7 cellular contexts compared by ENCODE assay signal in genomic region chr9:38066167-38066906, GRCh38. TPM values are rescaled to one million over a fixed set of nuclear protein-coding genes. Genes with fewer than 3 reads are reported as not detected.
DNase-seq lines count a peak whose midpoint lies in the region; ATAC-seq and TF ChIP-seq lines count a peak whose summit lies in the region.

No MANE protein-coding gene starts in this region.

- H3F3A ChIP-seq in GM23248 (ENCODE audit: insufficient read depth): peaks cover 17% of the 10 kb centered on the region

- in situ Hi-C loops in GM23248 (cut with MboI): no loop called here

- H3K4me1 ChIP-seq in GM23248 (ENCODE audit: insufficient read depth): peaks cover 26% of the 10 kb centered on the region
- H3K4me1 ChIP-seq in RWPE2 (ENCODE audit: insufficient read depth, poor library complexity, severe bottlenecking): peaks cover 46% of the 10 kb centered on the region
- peaks cover 35 to 65% (median 57%) of the 10 kb centered on the region in 3 donors for H3K4me1 ChIP-seq in skeletal muscle tissue (ENCODE audit: control insufficient read depth in 3 of 3, insufficient read depth in 3 of 3, low read length in 3 of 3)

- TF ChIP-seq CTCF in RWPE2 (IDR thresholded peaks at IDR 0.05; ENCODE audit: poor library complexity, severe bottlenecking) (peak; percentile 38), foreskin fibroblast (IDR thresholded peaks at IDR 0.05; ENCODE audit: low read depth, low read length) (peak; percentile 12)

- H3K79me2 ChIP-seq in GM23248 (ENCODE audit: insufficient read depth): peaks cover 71% of the 10 kb centered on the region

- WGBS in GM23248 (ENCODE audit: low coverage in 1 of 2, low lambda C conversion rate in 2 of 2, missing lambda C conversion rate in 2 of 2), 2 experiments: 65 to 81% methylated on average over 6 to 7 of the region's 7 CpGs

- H3K4me3 ChIP-seq in GM23248 (peak overlapping the region; percentile 99), RWPE2 (ENCODE audit: severe bottlenecking) (peak overlapping the region; percentile 96), foreskin fibroblast (ENCODE audit: low read depth in 1 of 2, low read length in 2 of 2) (peak overlapping the region; percentile 81 to 97), skeletal muscle tissue (ENCODE audit: low read length in 3 of 3) (peak overlapping the region; percentile 63 to 78 (median 76))

- ATAC-seq in RWPE2 (ENCODE audit: low read depth): peak; percentile 8; the same call in 2 of the 3 replicates

- H3K4me2 ChIP-seq in GM23248 (ENCODE audit: unreplicated experiment): peak overlapping the region; percentile 90

- no peaks in the 10 kb centered on the region for H4K20me1 ChIP-seq in GM23248 (ENCODE audit: insufficient read depth)

- H3K36me3 ChIP-seq in GM23248 (ENCODE audit: low read depth) (no peaks in the 10 kb centered on the region), RWPE2 (ENCODE audit: low read depth) (peaks cover 26% of the 10 kb centered on the region), skeletal muscle tissue (ENCODE audit: control insufficient read depth in 3 of 3, insufficient read depth in 3 of 3, low read length in 3 of 3) (no peaks in the 10 kb centered on the region)

- no peak overlapping the region for H2AFZ ChIP-seq in GM23248

- no peaks in the 10 kb centered on the region for H3K9me2 ChIP-seq in GM23248 (ENCODE audit: insufficient read depth)

- H3K27ac ChIP-seq in GM23248 (no peak overlapping the region), RWPE2 (ENCODE audit: poor library complexity, severe bottlenecking) (peak overlapping the region; percentile 79), skeletal muscle tissue (ENCODE audit: low read depth, low read length) (peak overlapping the region; percentile 79)

- H3K9me3 ChIP-seq in GM23248 (ENCODE audit: low read depth) (no peaks in the 10 kb centered on the region), RWPE2 (ENCODE audit: severe bottlenecking) (no peaks in the 10 kb centered on the region), skeletal muscle tissue (ENCODE audit: control insufficient read depth in 3 of 3, low read length in 3 of 3) (no peaks in the 10 kb centered on the region)

- peak; percentile 36 for DNase-seq in GM23248
- DNase-seq in RWPE2 (ENCODE audit: low spot score): no peak
- no peak for DNase-seq in foreskin fibroblast
- DNase-seq in NCI-H2227 treated with DMSO at 0.1 percent for 48 hours (lab: John Stamatoyannopoulos, UW): no peak
- DNase-seq in HuH-7 (ENCODE audit: low spot score): no peak
- DNase-seq in superior temporal gyrus (ENCODE audit: extremely low spot score): no peak

- H3K9ac ChIP-seq in GM23248 (peak overlapping the region; percentile 95), skeletal muscle tissue (ENCODE audit: low read depth in 1 of 3, low read length in 3 of 3) (peak overlapping the region; percentile 61 to 83 (median 73))

- no peaks in the 10 kb centered on the region for H3K27me3 ChIP-seq in GM23248 (replicated peaks; ENCODE audit: insufficient read depth)
- no peaks in the 10 kb centered on the region for H3K27me3 ChIP-seq in RWPE2 (ENCODE audit: insufficient read depth, poor library complexity, severe bottlenecking)
- no peaks in the 10 kb centered on the region for H3K27me3 ChIP-seq in skeletal muscle tissue (ENCODE audit: control insufficient read depth in 3 of 3, insufficient read depth in 3 of 3, low read length in 3 of 3)

RNA-seq across cellular contexts. Expression of gene SHB, which starts 2.7 kb away (rescaled TPM):
- 9.9 and 11.1 TPM in 2 replicates for total RNA-seq in GM23248 (2014; rRNA removed; shearing (Covaris generic))
- 3.9 and 4.4 TPM in 2 replicates for polyA plus RNA-seq in GM23248 (2016; fragmentation: Nextera tagmentation; extraction: Ambion mirVana)
- 3.1 TPM for total RNA-seq in skeletal muscle tissue
